Comparison of ENCODE assay signal across 15 cellular contexts in the genomic region with DNA sequence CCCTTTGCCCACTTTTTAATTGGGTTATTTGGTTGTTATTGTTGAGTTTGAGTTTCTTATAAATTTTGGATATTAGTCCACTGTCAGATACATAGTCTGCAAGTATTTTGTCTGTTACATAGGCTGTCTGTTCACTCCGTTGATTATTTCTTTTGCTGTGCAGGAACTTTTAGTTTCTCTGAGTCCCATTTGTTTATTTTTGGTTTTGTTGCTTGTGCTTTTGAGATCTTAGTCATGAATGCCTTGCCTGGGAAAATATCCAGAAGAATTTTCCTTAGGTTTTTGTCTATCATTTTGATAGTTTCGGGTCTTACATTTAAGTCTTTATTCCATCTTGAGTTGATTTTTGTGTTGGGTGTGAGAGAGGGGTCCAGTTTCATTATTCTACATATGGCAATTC.
A peak's percentile ranks its signal among the peaks of the same experiment; 100 is the strongest.
DNase-seq lines count a peak whose midpoint lies in the region; TF ChIP-seq lines count a peak whose summit lies in the region.
"Had no signal": no experiment of that assay in that cellular context is flagged by ENCODE, and none has a peak within 500 bp of the region (broad histone marks: within the 10 kb centered on the region; RNA-seq: fewer than 3 reads in every experiment).

No MANE protein-coding gene starts in this region.

- TF ChIP-seq CTCF in astrocyte of the spinal cord (IDR thresholded peaks at IDR 0.05; ENCODE audit: low read depth, low read length) (no peak), fibroblast of villous mesenchyme (IDR thresholded peaks at IDR 0.05; ENCODE audit: insufficient read depth, low read depth, low read length) (no peak)

- DNase-seq in EH (ENCODE audit: low read depth) (peak; percentile 73), M059J (ENCODE audit: low read depth) (peak; percentile 49), astrocyte of the spinal cord (ENCODE audit: low read depth, low spot score) (peak; percentile 38), fibroblast of villous mesenchyme (ENCODE audit: low read depth) (peak; percentile 10), T-helper 2 cell (no peak), NCI-H446 (lab: John Stamatoyannopoulos, UW) (no peak)
- DNase-seq in stimulated activated CD4-positive, alpha-beta T cell treated with anti-CD3 and anti-CD28 coated beads, Interleukin-2, amount 100 ng/mL, for 48 hours: no peak
- DNase-seq in activated T-cell treated with anti-CD3 and anti-CD28 coated beads, Interleukin-2, amount 50 U/mL, for 1 hour: no peak
- DNase-seq: CD8-positive, alpha-beta T cell; COR-L47; DMS153; DMS79 treated with DMSO at 0.1 percent for 48 hours; GF-D8; H7 had no signal

- no peak overlapping the region for H3K4me3 ChIP-seq in astrocyte of the spinal cord (ENCODE audit: low read depth, low read length)
- H3K4me3 ChIP-seq in fibroblast of villous mesenchyme (ENCODE audit: low read depth, low read length): no peak overlapping the region
- H3K4me3 ChIP-seq: GM23338 had no signal

- in situ Hi-C loops in astrocyte of the spinal cord (cut with HindIII; ENCODE audit: low sequenced_read_pairs): no loop called here

Comparison
In these comparisons a context has a peak if more than half of its experiments do, and no peak if none do; other contexts are left out.
1. DNase-seq: peak in EH (single experiment), M059J (single experiment), astrocyte of the spinal cord (single experiment) and fibroblast of villous mesenchyme (single experiment); none in stimulated activated CD4-positive, alpha-beta T cell treated with anti-CD3 and anti-CD28 coated beads, Interleukin-2, amount 100 ng/mL, for 48 hours (0 of 2), T-helper 2 cell (0 of 5), activated T-cell treated with anti-CD3 and anti-CD28 coated beads, Interleukin-2, amount 50 U/mL, for 1 hour (single experiment) and NCI-H446 (0 of 2).